8 cellular contexts compared by ENCODE assay signal in genomic region chr4:2817701-2818350, GRCh38. TPM values are rescaled to one million over a fixed set of nuclear protein-coding genes. Genes with fewer than 3 reads are reported as not detected.
A peak's percentile ranks its signal among the peaks of the same experiment; 100 is the strongest.
DNase-seq lines count a peak whose midpoint lies in the region; ATAC-seq and TF ChIP-seq lines count a peak whose summit lies in the region.

No MANE protein-coding gene starts in this region.

- BruUV-seq in HCT116 (replicated peaks; lab: Mats Ljungman, UMichigan) = no TSS peak

- no peak for TF ChIP-seq RAD21 in HCT116 (IDR thresholded peaks at IDR 0.05; ENCODE audit: low read depth)

- H3K4me2 ChIP-seq in HCT116 (ENCODE audit: low read length) = peak overlapping the region; percentile 82

- ATAC-seq in CD4-positive, alpha-beta T cell (ENCODE audit: poor library complexity) = peak; percentile 64
- ATAC-seq in HCT116 = peak; percentile 87
- ATAC-seq in heart right ventricle = peak in 6 of 8 donors; percentile 25 to 53 (median 41)
- no peak for ATAC-seq in GM21737 (IDR thresholded peaks at IDR 0.05; ENCODE audit: unreplicated experiment)

- peaks cover 22% of the 10 kb centered on the region for H3K36me3 Mint-ChIP-seq in CD4-positive, alpha-beta T cell (ENCODE audit: low read depth)
- peaks cover 38% of the 10 kb centered on the region for H3K36me3 Mint-ChIP-seq in activated T-helper 1 cell treated with anti-CD3 and anti-CD28 coated beads, Interleukin-12 subunit alpha, Interleukin-12 subunit beta, Interleukin-2, Interleukin-4 antibody, amounts not matched to agents 30 ng/mL and 10 ng/mL and 1 ng/mL, durations not matched to agents 14 hours and 24 hours and 36 hours (ENCODE audit: low read depth)

- no peaks in the 10 kb centered on the region for H3K9me3 Mint-ChIP-seq in CD4-positive, alpha-beta T cell
- no peaks in the 10 kb centered on the region for H3K9me3 Mint-ChIP-seq in activated T-helper 1 cell treated with anti-CD3 and anti-CD28 coated beads, Interleukin-12 subunit alpha, Interleukin-12 subunit beta, Interleukin-2, Interleukin-4 antibody, amounts not matched to agents 30 ng/mL and 10 ng/mL and 1 ng/mL, durations not matched to agents 14 hours and 24 hours and 36 hours

- no peaks in the 10 kb centered on the region for H3K27me3 Mint-ChIP-seq in CD4-positive, alpha-beta T cell
- H3K27me3 Mint-ChIP-seq in activated T-helper 1 cell treated with anti-CD3 and anti-CD28 coated beads, Interleukin-12 subunit alpha, Interleukin-12 subunit beta, Interleukin-2, Interleukin-4 antibody, amounts not matched to agents 30 ng/mL and 10 ng/mL and 1 ng/mL, durations not matched to agents 14 hours and 24 hours and 36 hours (ENCODE audit: insufficient read depth) = no peaks in the 10 kb centered on the region

- peak overlapping the region; percentile 86 for H3K9ac ChIP-seq in HCT116 (ENCODE audit: low read length)

- TF ChIP-seq POLR2A in HCT116 (IDR thresholded peaks at IDR 0.05; ENCODE audit: borderline replicate concordance, extremely low read depth, insufficient read depth, insufficient read length) (peak; percentile 64), sigmoid colon (IDR thresholded peaks at IDR 0.05) (no peak)

- RAD21 ChIA-PET in HCT116 (lab: Charles Lee; ENCODE audit: low non-redundant PET in 1 of 2, low total read pairs in 2 of 2, uncharacterized antibody in 2 of 2, unreplicated experiment in 2 of 2) = no interaction called here

- peak overlapping the region; percentile 83 for H3K27ac Mint-ChIP-seq in CD4-positive, alpha-beta T cell
- no peak overlapping the region for H3K27ac Mint-ChIP-seq in activated T-helper 1 cell treated with anti-CD3 and anti-CD28 coated beads, Interleukin-12 subunit alpha, Interleukin-12 subunit beta, Interleukin-2, Interleukin-4 antibody, amounts not matched to agents 30 ng/mL and 10 ng/mL and 1 ng/mL, durations not matched to agents 14 hours and 24 hours and 36 hours

- CTCF ChIA-PET in CD4-positive, alpha-beta T cell (lab: Charles Lee) = no interaction called here
- CTCF ChIA-PET in HCT116 (lab: Charles Lee) = no interaction called here

- no peak for TF ChIP-seq EP300 in sigmoid colon (IDR thresholded peaks at IDR 0.05)

- TF ChIP-seq CTCF in CD4-positive, alpha-beta T cell (IDR thresholded peaks at IDR 0.05) = no peak
- TF ChIP-seq CTCF in HCT116 (IDR thresholded peaks at IDR 0.05 in 2 of 3, conservative IDR thresholded peaks at IDR 0.05 in 1 of 3; ENCODE audit: borderline replicate concordance in 1 of 3, insufficient read depth in 1 of 3, low read depth in 2 of 3, low read length in 2 of 3) = no peak
- no peak for TF ChIP-seq CTCF in heart right ventricle (IDR thresholded peaks at IDR 0.05)
- TF ChIP-seq CTCF in sigmoid colon (IDR thresholded peaks at IDR 0.05) = no peak

- H2AFZ ChIP-seq in HCT116 (ENCODE audit: low read depth, low read length, poor library complexity, severe bottlenecking) = no peak overlapping the region

- no peaks in the 10 kb centered on the region for H3K27me3 ChIP-seq in CD4-positive, alpha-beta T cell (ENCODE audit: control insufficient read depth, insufficient read depth, low read length)
- no peaks in the 10 kb centered on the region for H3K27me3 ChIP-seq in HCT116 (ENCODE audit: insufficient read depth, low read length)
- H3K27me3 ChIP-seq in heart right ventricle = no peaks in the 10 kb centered on the region
- H3K27me3 ChIP-seq in sigmoid colon = no peaks in the 10 kb centered on the region

- intact Hi-C loops in CD4-positive, alpha-beta T cell (cut with DNase I, micrococcal nuclease) = loop anchor here (2.0 to 10.0 kb wide), 2 partner anchors 19 to 53 kb away; no protein-coding TSS in a partner anchor
- intact Hi-C loops in HCT116 (cut with micrococcal nuclease) = no loop called here
- intact Hi-C loops in activated T-helper 1 cell treated with anti-CD3 and anti-CD28 coated beads, Interleukin-12 subunit alpha, Interleukin-12 subunit beta, Interleukin-2, Interleukin-4 antibody, amounts not matched to agents 30 ng/mL and 10 ng/mL and 1 ng/mL, durations not matched to agents 14 hours and 24 hours and 36 hours (cut with micrococcal nuclease) = no loop called here
- intact Hi-C loops in heart right ventricle (cut with DNase I) = loop anchor here in 2 of 10 donors (10.0 kb wide), 1 partner anchor 53 kb away; no protein-coding TSS in a partner anchor
- intact Hi-C loops in sigmoid colon (cut with DNase I) = no loop called here

- POLR2A ChIA-PET in CD4-positive, alpha-beta T cell (lab: Charles Lee) = interaction anchor here (0.8 to 1.7 kb wide), 5 partner anchors 18 to 37 kb away, joined by 3 to 6 read pairs (median 4); no protein-coding TSS in a partner anchor
- POLR2A ChIA-PET in HCT116 (lab: Charles Lee) = interaction anchor here (1.5 kb wide), 1 partner anchor 21 kb away, joined by 3 read pairs; no protein-coding TSS in a partner anchor

- no peak overlapping the region for H3K27ac ChIP-seq in CD4-positive, alpha-beta T cell (ENCODE audit: low read depth, low read length)
- H3K27ac ChIP-seq in HCT116 (ENCODE audit: low read depth, low read length) (peak overlapping the region; percentile 84), heart right ventricle (peak overlapping the region in 4 of 10 donors; percentile 10 to 71 (median 70)), sigmoid colon (peak overlapping the region in 2 of 4 donors; percentile 56 to 61)

- no peaks in the 10 kb centered on the region for H4K20me1 ChIP-seq in HCT116 (ENCODE audit: insufficient read depth)

- DNase-seq in CD4-positive, alpha-beta T cell = peak in 4 of 10 experiments; percentile 29 to 46 (median 34)
- peak; percentile 7 for DNase-seq in HCT116 (ENCODE audit: low read depth, low spot score)
- no peak for DNase-seq in activated T-helper 1 cell treated with anti-CD3 and anti-CD28 coated beads, Interleukin-12 subunit alpha, Interleukin-12 subunit beta, Interleukin-2, Interleukin-4 antibody, amounts not matched to agents 30 ng/mL and 10 ng/mL and 1 ng/mL, durations not matched to agents 14 hours and 24 hours and 36 hours (ENCODE audit: low spot score)
- DNase-seq in heart right ventricle = peak in 1 of 2 donors; percentile 28
- DNase-seq in sigmoid colon = no peak
- no peak for DNase-seq in OCI-M1 (lab: John Stamatoyannopoulos, UW)
- no peak for DNase-seq in NCI-H774 (lab: John Stamatoyannopoulos, UW)

- H3K4me3 ChIP-seq in HCT116 (replicated peaks in 1 of 2; ENCODE audit: low read depth in 1 of 2, low read length in 2 of 2) (peak overlapping the region; percentile 51 to 78), heart right ventricle (peak overlapping the region in 9 of 10 donors; percentile 40 to 63 (median 58)), sigmoid colon (peak overlapping the region; percentile 37 to 62 (median 56))

- H3K79me2 ChIP-seq in HCT116 (ENCODE audit: insufficient read depth, low read length) = peaks cover 42% of the 10 kb centered on the region

- H3K4me1 ChIP-seq in HCT116 (ENCODE audit: control insufficient read depth in 1 of 2, insufficient read depth in 2 of 2, low read length in 2 of 2) (peaks cover 14 to 36% of the 10 kb centered on the region in 2 experiments; a peak in 3 of 4 replicates), heart right ventricle (peaks cover 5 to 63% (median 27%) of the 10 kb centered on the region in 9 donors), sigmoid colon (peaks cover 0 to 22% (median 14%) of the 10 kb centered on the region in 4 donors)

- H3K9me3 ChIP-seq in CD4-positive, alpha-beta T cell (ENCODE audit: control insufficient read depth, low read length) = no peaks in the 10 kb centered on the region
- H3K9me3 ChIP-seq in HCT116 (ENCODE audit: control insufficient read depth in 1 of 2, insufficient read depth in 1 of 2, low read depth in 1 of 2, low read length in 2 of 2) = no peaks in the 10 kb centered on the region
- H3K9me3 ChIP-seq in heart right ventricle = peaks cover 0 to 14% (median 0%) of the 10 kb centered on the region in 11 donors
- no peaks in the 10 kb centered on the region for H3K9me3 ChIP-seq in sigmoid colon

- peaks cover 66% of the 10 kb centered on the region for H3K4me1 Mint-ChIP-seq in CD4-positive, alpha-beta T cell (ENCODE audit: low read depth)
- H3K4me1 Mint-ChIP-seq in activated T-helper 1 cell treated with anti-CD3 and anti-CD28 coated beads, Interleukin-12 subunit alpha, Interleukin-12 subunit beta, Interleukin-2, Interleukin-4 antibody, amounts not matched to agents 30 ng/mL and 10 ng/mL and 1 ng/mL, durations not matched to agents 14 hours and 24 hours and 36 hours (ENCODE audit: low read depth) = peaks cover 60% of the 10 kb centered on the region

- H3K9me2 ChIP-seq in HCT116 (ENCODE audit: insufficient read depth) = no peaks in the 10 kb centered on the region

- 11% methylated on average over 32 to 65 of the region's 65 CpGs for WGBS in heart right ventricle, 2 donors
- WGBS in sigmoid colon, 2 donors = 3 to 21% methylated on average over 65 of the region's 65 CpGs

- H3K36me3 ChIP-seq in HCT116 (ENCODE audit: control insufficient read depth in 1 of 2, insufficient read depth in 2 of 2, low read length in 2 of 2) (peaks cover 0 to 4% of the 10 kb centered on the region in 2 experiments), heart right ventricle (peaks cover 0 to 70% (median 5%) of the 10 kb centered on the region in 9 donors), sigmoid colon (peaks cover 0 to 11% (median 0%) of the 10 kb centered on the region in 4 donors)

- H3K4me3 Mint-ChIP-seq in CD4-positive, alpha-beta T cell = peak overlapping the region; percentile 85
- H3K4me3 Mint-ChIP-seq in activated T-helper 1 cell treated with anti-CD3 and anti-CD28 coated beads, Interleukin-12 subunit alpha, Interleukin-12 subunit beta, Interleukin-2, Interleukin-4 antibody, amounts not matched to agents 30 ng/mL and 10 ng/mL and 1 ng/mL, durations not matched to agents 14 hours and 24 hours and 36 hours = peak overlapping the region; percentile 74

RNA-seq across cellular contexts. Expression of gene SH3BP2, which starts 24.9 kb away (rescaled TPM):
- total RNA-seq in CD4-positive, alpha-beta T cell = 10 to 100 TPM; 30.1 to 30.5 TPM
- 52.8 TPM for total RNA-seq in HCT116 (2021; ENCODE audit: unreplicated experiment)
- 21.4 and 22.2 TPM in 2 replicates for polyA plus RNA-seq in HCT116 (2012)
- total RNA-seq in activated T-helper 1 cell treated with anti-CD3 and anti-CD28 coated beads, Interleukin-12 subunit alpha, Interleukin-12 subunit beta, Interleukin-2, Interleukin-4 antibody, amounts not matched to agents 30 ng/mL and 10 ng/mL and 1 ng/mL, durations not matched to agents 14 hours and 24 hours and 36 hours = 96.7 and 99.7 TPM in 2 replicates
- total RNA-seq in heart right ventricle = 10 to 100 TPM; 10.4 to 36.9 (median 16.4) TPM
- 10 to 100 TPM; 12.3 to 47.7 TPM for polyA plus RNA-seq in heart right ventricle
- total RNA-seq in sigmoid colon = 10 to 100 TPM; 18.4 to 49.3 (median 24.2) TPM
- 10 to 100 TPM; 18.6 to 82.4 (median 35.6) TPM for polyA plus RNA-seq in sigmoid colon

RNA-seq across cellular contexts. Expression of gene ADD1, which starts 25.8 kb away (rescaled TPM):
- 100 to 1,000 TPM; 153 TPM for total RNA-seq in CD4-positive, alpha-beta T cell
- total RNA-seq in HCT116 (2021; ENCODE audit: unreplicated experiment) (139 TPM), heart right ventricle (100 to 1,000 TPM; 188 to 289 (median 214) TPM), sigmoid colon (100 to 1,000 TPM; 166 to 378 (median 183) TPM)
- polyA plus RNA-seq in HCT116 (2012) = 99.5 and 110 TPM in 2 replicates
- total RNA-seq in activated T-helper 1 cell treated with anti-CD3 and anti-CD28 coated beads, Interleukin-12 subunit alpha, Interleukin-12 subunit beta, Interleukin-2, Interleukin-4 antibody, amounts not matched to agents 30 ng/mL and 10 ng/mL and 1 ng/mL, durations not matched to agents 14 hours and 24 hours and 36 hours = 200 and 203 TPM in 2 replicates
- polyA plus RNA-seq in heart right ventricle (100 to 1,000 TPM; 163 to 448 TPM), sigmoid colon (100 to 1,000 TPM; 113 to 162 (median 120) TPM)

Comparison
In these comparisons a context has a peak if more than half of its experiments do, and no peak if none do; other contexts are left out.
1. intact Hi-C loops: an anchor here in CD4-positive, alpha-beta T cell (2.0 to 10.0 kb wide); none called in HCT116, activated T-helper 1 cell treated with anti-CD3 and anti-CD28 coated beads, Interleukin-12 subunit alpha, Interleukin-12 subunit beta, Interleukin-2, Interleukin-4 antibody, amounts not matched to agents 30 ng/mL and 10 ng/mL and 1 ng/mL, durations not matched to agents 14 hours and 24 hours and 36 hours and sigmoid colon.